In the genomic region with DNA sequence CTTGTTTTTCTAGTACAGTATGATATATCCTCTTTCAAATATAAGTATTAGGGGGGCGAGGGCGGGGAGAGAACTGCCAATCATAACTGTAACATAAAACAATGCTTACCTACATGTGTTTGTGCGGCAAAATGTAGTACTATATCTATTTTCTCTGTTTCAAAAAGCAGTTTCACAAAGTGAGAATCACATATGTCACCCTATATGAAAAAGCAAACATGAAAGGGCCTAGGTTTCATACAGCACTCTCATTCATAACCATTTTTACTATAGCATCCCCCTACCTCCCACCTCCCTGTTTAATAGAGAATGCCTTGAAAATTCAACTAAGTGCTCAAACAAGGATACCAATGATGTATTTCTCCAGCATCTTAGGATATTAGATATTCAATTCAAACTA, we compare ENCODE assay signal across 13 cellular contexts.
"Had no signal": no experiment of that assay in that cellular context is flagged by ENCODE, and none has a peak within 500 bp of the region (broad histone marks: within the 10 kb centered on the region; RNA-seq: fewer than 3 reads in every experiment).

No MANE protein-coding gene starts in this region.

- H3K9me3 ChIP-seq: gastrocnemius medialis, left ventricle myocardium inferior, tibial nerve, vagina had no signal

- H3K27me3 ChIP-seq: gastrocnemius medialis, tibial nerve, vagina had no signal

- H3K27ac ChIP-seq: gastrocnemius medialis, left ventricle myocardium inferior, tibial nerve, vagina had no signal

- DNase-seq: activated CD4-positive, alpha-beta T cell treated with anti-CD3 and anti-CD28 coated beads, Interleukin-2, amount 50 U/mL, for 1 hour; activated T-cell treated with anti-CD3 and anti-CD28 coated beads, Interleukin-2, amount 50 U/mL, for 72 hours; amniotic stem cell; cortex of kidney; effector memory CD4-positive, alpha-beta T cell; gastrocnemius medialis; kidney; left ventricle myocardium inferior; natural killer cell; posterior cingulate gyrus; T1000 had no signal

- H3K4me3 ChIP-seq: gastrocnemius medialis, left ventricle myocardium inferior, tibial nerve, vagina had no signal

- ATAC-seq: gastrocnemius medialis, natural killer cell had no signal
